In the genomic region with DNA sequence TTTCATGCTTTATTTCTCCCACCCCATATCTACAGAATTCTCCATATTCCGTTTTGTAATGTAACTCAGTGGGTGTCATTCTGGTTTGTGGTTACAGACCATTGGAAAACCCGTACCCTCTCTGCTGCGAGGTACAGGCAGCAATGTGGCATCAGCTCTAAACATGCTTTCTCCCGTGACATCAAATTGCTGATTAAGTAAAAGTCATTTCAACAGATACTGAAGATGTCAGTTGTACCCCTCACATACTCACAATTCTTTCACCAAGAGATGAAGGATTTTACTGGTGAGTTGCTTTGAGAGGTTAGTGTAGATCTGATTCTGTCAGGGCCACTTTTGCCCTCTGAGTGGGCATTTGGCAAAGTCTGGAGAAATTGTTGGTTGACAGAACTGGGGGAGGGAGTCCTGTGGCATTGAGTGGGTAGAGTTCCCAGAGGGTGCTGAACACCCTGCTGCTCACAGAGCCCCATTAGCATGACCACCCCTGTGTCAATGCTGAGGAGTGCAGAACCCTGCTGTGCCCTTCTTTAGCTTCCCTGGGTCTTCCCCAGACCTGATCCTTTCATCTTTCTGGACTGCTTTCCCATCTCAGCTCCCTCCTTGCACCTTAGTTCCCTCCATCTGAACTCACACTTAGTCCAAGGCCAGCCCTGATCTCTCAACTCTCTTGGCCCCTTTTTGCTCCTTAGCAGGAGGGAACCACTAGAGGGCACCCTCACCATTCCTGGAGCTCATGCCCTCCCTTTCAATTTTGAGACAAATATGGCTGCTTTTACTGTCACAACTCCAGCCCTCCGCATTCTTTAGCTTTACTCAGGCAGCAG, we compare ENCODE assay signal across 10 cellular contexts. TPM values are rescaled to one million over a fixed set of nuclear protein-coding genes. Genes with fewer than 3 reads are reported as not detected.
DNase-seq lines count a peak whose midpoint lies in the region; ATAC-seq lines count a peak whose summit lies in the region.
"Had no signal": no experiment of that assay in that cellular context is flagged by ENCODE, and none has a peak within 500 bp of the region (broad histone marks: within the 10 kb centered on the region; RNA-seq: fewer than 3 reads in every experiment).

No MANE protein-coding gene starts in this region.

- CTCF ChIA-PET in activated CD4-positive, alpha-beta T cell treated with anti-CD3 and anti-CD28 coated beads, Interleukin-2, amount 10 ng/mL, durations not matched to agents 7 days and 5 days (lab: Charles Lee): interaction anchor here (0.7 to 1.6 kb wide), 6 partner anchors 9 to 39 kb away, joined by 3 to 9 read pairs (median 4); no protein-coding TSS in a partner anchor

- peak; percentile 14 for DNase-seq in activated T-cell treated with anti-CD3 and anti-CD28 coated beads for 24 hours (ENCODE audit: low read depth)
- DNase-seq in activated T-cell treated with anti-CD3 and anti-CD28 coated beads, Interleukin-2, amount 50 U/mL, for 1 hour: no peak
- DNase-seq in M059J (ENCODE audit: low read depth): peak; percentile 52
- DNase-seq in activated CD4-positive, alpha-beta T cell treated with anti-CD3 and anti-CD28 coated beads, Interleukin-2, amount 10 ng/mL, durations not matched to agents 7 days and 5 days: peak; percentile 51
- peak; percentile 36 for DNase-seq in germinal center (ENCODE audit: low spot score)
- DNase-seq in stimulated activated CD8-positive, alpha-beta memory T cell treated with anti-CD3 and anti-CD28 coated beads, Interleukin-4, amount 100 ng/mL, for 48 hours: peak; percentile 73
- DNase-seq in cortex of kidney (lab: John Stamatoyannopoulos, UW): no peak

- peaks cover 10% of the 10 kb centered on the region for H3K27me3 Mint-ChIP-seq in activated CD4-positive, alpha-beta T cell treated with anti-CD3 and anti-CD28 coated beads, Interleukin-2, amount 10 ng/mL, durations not matched to agents 7 days and 5 days

- no peak for ATAC-seq in GM19351 (IDR thresholded peaks at IDR 0.05; ENCODE audit: unreplicated experiment)

- H3K4me1 Mint-ChIP-seq in activated CD4-positive, alpha-beta T cell treated with anti-CD3 and anti-CD28 coated beads, Interleukin-2, amount 10 ng/mL, durations not matched to agents 7 days and 5 days: no peaks in the 10 kb centered on the region
- H3K4me1 Mint-ChIP-seq: central memory CD8-positive, alpha-beta T cell had no signal

- no peaks in the 10 kb centered on the region for H3K9me3 Mint-ChIP-seq in activated CD4-positive, alpha-beta T cell treated with anti-CD3 and anti-CD28 coated beads, Interleukin-2, amount 10 ng/mL, durations not matched to agents 7 days and 5 days
- H3K9me3 Mint-ChIP-seq: central memory CD8-positive, alpha-beta T cell; stimulated activated naive CD8-positive, alpha-beta T cell treated with anti-CD3 and anti-CD28 coated beads, Interleukin-15, Interleukin-2, amounts not matched to agents 100 ng/mL and 50 ng/mL, for 24 hours had no signal

- no peak overlapping the region for H3K4me3 Mint-ChIP-seq in activated CD4-positive, alpha-beta T cell treated with anti-CD3 and anti-CD28 coated beads, Interleukin-2, amount 10 ng/mL, durations not matched to agents 7 days and 5 days
- H3K4me3 Mint-ChIP-seq: central memory CD8-positive, alpha-beta T cell; stimulated activated naive CD8-positive, alpha-beta T cell treated with anti-CD3 and anti-CD28 coated beads, Interleukin-15, Interleukin-2, amounts not matched to agents 100 ng/mL and 50 ng/mL, for 24 hours had no signal

- POLR2A ChIA-PET in activated CD4-positive, alpha-beta T cell treated with anti-CD3 and anti-CD28 coated beads, Interleukin-2, amount 10 ng/mL, durations not matched to agents 7 days and 5 days (lab: Charles Lee): no interaction called here

- no peak overlapping the region for H3K27ac Mint-ChIP-seq in activated CD4-positive, alpha-beta T cell treated with anti-CD3 and anti-CD28 coated beads, Interleukin-2, amount 10 ng/mL, durations not matched to agents 7 days and 5 days
- H3K27ac Mint-ChIP-seq: stimulated activated naive CD8-positive, alpha-beta T cell treated with anti-CD3 and anti-CD28 coated beads, Interleukin-15, Interleukin-2, amounts not matched to agents 100 ng/mL and 50 ng/mL, for 24 hours had no signal

- no peaks in the 10 kb centered on the region for H3K36me3 Mint-ChIP-seq in activated CD4-positive, alpha-beta T cell treated with anti-CD3 and anti-CD28 coated beads, Interleukin-2, amount 10 ng/mL, durations not matched to agents 7 days and 5 days (ENCODE audit: low read depth)

RNA-seq across cellular contexts. Expression of a gene that starts 39.9 kb away (rescaled TPM):
- total RNA-seq in M059J (2014; rRNA removed; shearing (Covaris generic)): not detected in 2 replicates
- total RNA-seq in activated CD4-positive, alpha-beta T cell treated with anti-CD3 and anti-CD28 coated beads, Interleukin-2, amount 10 ng/mL, durations not matched to agents 7 days and 5 days: not detected

Comparison
In these comparisons a context has a peak if more than half of its experiments do, and no peak if none do; other contexts are left out.
1. DNase-seq: peak in activated T-cell treated with anti-CD3 and anti-CD28 coated beads for 24 hours (single experiment), M059J (single experiment), activated CD4-positive, alpha-beta T cell treated with anti-CD3 and anti-CD28 coated beads, Interleukin-2, amount 10 ng/mL, durations not matched to agents 7 days and 5 days (single experiment), germinal center (single experiment) and stimulated activated CD8-positive, alpha-beta memory T cell treated with anti-CD3 and anti-CD28 coated beads, Interleukin-4, amount 100 ng/mL, for 48 hours (single experiment); none in activated T-cell treated with anti-CD3 and anti-CD28 coated beads, Interleukin-2, amount 50 U/mL, for 1 hour (single experiment) and cortex of kidney (single experiment).